ENCODE assay signal across 8 cellular contexts in the genomic region with DNA sequence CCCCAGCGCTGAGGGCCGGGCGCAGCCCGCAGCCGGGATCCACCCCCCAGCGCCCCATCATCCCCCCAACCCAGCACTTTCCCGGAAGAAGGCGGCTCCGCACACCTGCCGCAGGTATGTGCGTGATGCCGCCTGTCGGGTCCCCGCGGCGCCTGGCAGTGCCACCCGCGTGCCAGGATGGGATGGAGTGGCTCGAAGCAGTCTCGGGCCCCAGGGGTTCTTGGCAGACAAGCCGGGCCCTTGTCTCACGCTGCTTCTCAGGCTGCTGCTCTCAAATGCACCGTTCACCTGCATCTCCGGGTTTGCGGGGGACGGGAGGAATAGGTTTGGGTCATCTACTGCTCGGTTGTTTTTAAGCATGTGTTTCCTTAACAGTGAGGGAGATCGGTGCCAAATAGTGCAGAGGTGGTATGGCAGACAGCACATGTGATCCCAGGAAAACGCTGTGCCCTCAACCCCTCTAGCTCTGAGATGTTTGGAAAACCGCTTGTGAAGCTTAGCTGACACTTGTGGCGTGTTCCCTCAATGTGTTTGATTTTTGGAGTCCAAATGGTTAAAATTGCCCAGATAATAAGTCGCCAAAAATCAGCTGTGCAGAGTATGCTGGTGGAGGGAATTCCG. TPM values are rescaled to one million over a fixed set of nuclear protein-coding genes. Genes with fewer than 3 reads are reported as not detected.
DNase-seq lines count a peak whose midpoint lies in the region; ATAC-seq and TF ChIP-seq lines count a peak whose summit lies in the region.

No MANE protein-coding gene starts in this region.

- no peaks in the 10 kb centered on the region for H3K9me3 Mint-ChIP-seq in stimulated activated naive CD8-positive, alpha-beta T cell treated with anti-CD3 and anti-CD28 coated beads, Interleukin-15, amount 100 ng/mL, for 72 hours

- TF ChIP-seq CTCF in lung (IDR thresholded peaks at IDR 0.05; ENCODE audit: control extremely low read depth, extremely low read depth): no peak

- H3K9me3 ChIP-seq in lung (ENCODE audit: control insufficient read depth in 2 of 2, insufficient read depth in 1 of 2, low read length in 1 of 2): no peaks in the 10 kb centered on the region

- no peaks in the 10 kb centered on the region for H3K27me3 ChIP-seq in lung (ENCODE audit: control insufficient read depth, insufficient read depth)

- peaks cover 20% of the 10 kb centered on the region for H3K27me3 Mint-ChIP-seq in stimulated activated naive CD8-positive, alpha-beta T cell treated with anti-CD3 and anti-CD28 coated beads, Interleukin-15, amount 100 ng/mL, for 72 hours

- peaks cover 3 to 9% of the 10 kb centered on the region in 2 donors for H3K4me1 ChIP-seq in lung (ENCODE audit: control insufficient read depth in 2 of 2, insufficient read depth in 2 of 2, low read length in 2 of 2)

- peaks cover 29% of the 10 kb centered on the region for H3K4me1 Mint-ChIP-seq in stimulated activated naive CD8-positive, alpha-beta T cell treated with anti-CD3 and anti-CD28 coated beads, Interleukin-15, amount 100 ng/mL, for 72 hours

- ATAC-seq in HG03457 (IDR thresholded peaks at IDR 0.05; ENCODE audit: unreplicated experiment) (peak; percentile 2), lung (ENCODE audit: insufficient read depth, low FRiP score) (peak; percentile 3)
- ATAC-seq in stimulated activated naive CD8-positive, alpha-beta T cell treated with anti-CD3 and anti-CD28 coated beads, Interleukin-15, amount 100 ng/mL, for 72 hours: peak; percentile 6

- peaks cover 0 to 2% of the 10 kb centered on the region in 2 donors for H3K36me3 ChIP-seq in lung (ENCODE audit: control insufficient read depth in 2 of 2, insufficient read depth in 2 of 2, low read length in 2 of 2)

- peak overlapping the region; percentile 82 to 92 for H3K27ac Mint-ChIP-seq in stimulated activated naive CD8-positive, alpha-beta T cell treated with anti-CD3 and anti-CD28 coated beads, Interleukin-15, amount 100 ng/mL, for 72 hours

- H3K4me3 Mint-ChIP-seq in stimulated activated naive CD8-positive, alpha-beta T cell treated with anti-CD3 and anti-CD28 coated beads, Interleukin-15, amount 100 ng/mL, for 72 hours: peak overlapping the region; percentile 76 to 89

- peak in 4 of 5 experiments; percentile 30 to 52 (median 42) for DNase-seq in T-helper 2 cell
- peak; percentile 48 for DNase-seq in dermis blood vessel endothelial cell
- no peak for DNase-seq in lung (ENCODE audit: low spot score)
- peak; percentile 50 to 55 for DNase-seq in stimulated activated naive CD8-positive, alpha-beta T cell treated with anti-CD3 and anti-CD28 coated beads, Interleukin-15, amount 100 ng/mL, for 72 hours
- no peak for DNase-seq in NCI-H2107 (lab: John Stamatoyannopoulos, UW)
- no peak for DNase-seq in MV-4-11 (lab: John Stamatoyannopoulos, UW)

- peak overlapping the region; percentile 85 to 93 for H3K27ac ChIP-seq in lung (ENCODE audit: low read depth in 1 of 2, low read length in 1 of 2)

- H3K4me3 ChIP-seq in GM08714 (ENCODE audit: low read length) (peak overlapping the region; percentile 97), lung (peak overlapping the region; percentile 88)

- 0 to 1% methylated on average over 27 to 33 of the region's 33 CpGs for WGBS in lung, 2 donors

RNA-seq across cellular contexts. Expression of a gene that starts 0.8 kb away (rescaled TPM):
- 28.4 and 54.8 TPM in 2 replicates for total RNA-seq in dermis blood vessel endothelial cell
- total RNA-seq in lung: 100 to 1,000 TPM in 1 of 2 donors, 10 to 100 TPM in 1; 31.7 to 118 TPM
- polyA plus RNA-seq in lung: 10 to 100 TPM; 16.7 to 20.4 TPM

Comparison
In these comparisons a context has a peak if more than half of its experiments do, and no peak if none do; other contexts are left out.
1. DNase-seq: peak in T-helper 2 cell (4 of 5), dermis blood vessel endothelial cell (single experiment) and stimulated activated naive CD8-positive, alpha-beta T cell treated with anti-CD3 and anti-CD28 coated beads, Interleukin-15, amount 100 ng/mL, for 72 hours (2 of 2); none in lung (single experiment), NCI-H2107 (single experiment) and MV-4-11 (single experiment).
2. Peak in every context shown above with its lines, with median percentiles within 50 percentile points of each other: ATAC-seq.